ENCODE assay signal across 8 cellular contexts in genomic region chr17:4967539-4968165, GRCh38. TPM values are rescaled to one million over a fixed set of nuclear protein-coding genes. Genes with fewer than 3 reads are reported as not detected.
DNase-seq lines count a peak whose midpoint lies in the region; TF ChIP-seq lines count a peak whose summit lies in the region.

TSS of gene SPAG7 (minus strand) at chr17:4967817. CDS start at chr17:4967804, 13 bp downstream.

- H3K27ac ChIP-seq in H9 (ENCODE audit: insufficient read length, low read depth, low read length): peak within 1 kb of the TSS; percentile 71
- peak within 1 kb of the TSS; percentile 93 to 97 (median 94) for H3K27ac ChIP-seq in stomach

- peak within 1 kb of the TSS; percentile 64 to 74 (median 66) for H3K4me3 ChIP-seq in stomach

- H3K4me1 Mint-ChIP-seq in H9: peaks cover 27 to 29% of the 10 kb centered on the region in 2 experiments
- peaks cover 33% of the 10 kb centered on the region for H3K4me1 Mint-ChIP-seq in neural crest cell

- peak within 1 kb of the TSS; percentile 97 for H3K14ac ChIP-seq in H9 (ENCODE audit: insufficient read depth, low read length)

- H3K27me3 Mint-ChIP-seq in H9 (ENCODE audit: low read depth) (peaks cover 3% of the 10 kb centered on the region; the same call in 1 of the 2 replicates), neural crest cell (ENCODE audit: low read depth) (no peaks in the 10 kb centered on the region)

- intact Hi-C loops in stomach (cut with DNase I; ENCODE audit: low total_unique reads): no loop called here

- no peaks in the 10 kb centered on the region for H3K27me3 ChIP-seq in H9 (ENCODE audit: insufficient read depth, low read length)
- H3K27me3 ChIP-seq in stomach: no peaks in the 10 kb centered on the region

- H3K9ac ChIP-seq in ES-I3 (ENCODE audit: low read depth, low read length) (peak within 1 kb of the TSS; percentile 73), H9 (ENCODE audit: extremely low read depth, insufficient read length, low read length) (peak within 1 kb of the TSS; percentile 93)

- peak within 1 kb of the TSS; percentile 90 for H3K4me2 ChIP-seq in H9 (ENCODE audit: insufficient read depth, insufficient read length, low read length)

- peaks cover 2% of the 10 kb centered on the region; the same call in 1 of the 2 replicates for H3K79me2 ChIP-seq in H9 (ENCODE audit: insufficient read depth, low read length)

- no peaks in the 10 kb centered on the region for H4K20me1 ChIP-seq in H9 (ENCODE audit: control insufficient read depth, insufficient read depth, insufficient read length)

- H2AK5ac ChIP-seq in H9 (ENCODE audit: insufficient read length, low read length): no peak within 1 kb of the TSS

- peaks cover 23% of the 10 kb centered on the region for H3K23me2 ChIP-seq in H9 (ENCODE audit: insufficient read length, low read depth, low read length, poor library complexity, severe bottlenecking)

- no CpG with 5 or more reads among the region's 43 CpGs for WGBS in H9 (ENCODE audit: extremely low coverage, insufficient read length, low lambda C conversion rate)
- 0 to 1% (median 0%) methylated on average over 19 to 43 of the region's 43 CpGs for WGBS in stomach, 5 donors

- no peak within 1 kb of the TSS for H3T11ph ChIP-seq in H9 (ENCODE audit: low read length)

- no peak within 1 kb of the TSS for H3K56ac ChIP-seq in H9 (ENCODE audit: insufficient read length, low read depth, low read length)

- H3K23ac ChIP-seq in H9 (ENCODE audit: insufficient read length, low read depth, low read length): no peak within 1 kb of the TSS

- DNase-seq in H9: peak; percentile 98
- DNase-seq in M059J (ENCODE audit: low read depth): peak; percentile 89
- peak; percentile 97 for DNase-seq in SHP77 treated with DMSO at 0.1 percent for 48 hours (lab: John Stamatoyannopoulos, UW)
- DNase-seq in activated effector memory CD4-positive, alpha-beta T cell treated with anti-CD3 and anti-CD28 coated beads, Interleukin-2, amount 50 U/mL, for 16 hours: peak; percentile 97
- peak; percentile 96 for DNase-seq in fibroblast of the conjunctiva (ENCODE audit: low read depth)
- DNase-seq in neural crest cell (ENCODE audit: low read depth, low spot score): peak; percentile 94
- peak; percentile 96 for DNase-seq in stomach

- peak; percentile 9 for TF ChIP-seq EP300 in stomach (IDR thresholded peaks at IDR 0.05)

- H2BK120ac ChIP-seq in H9 (ENCODE audit: low read depth, low read length, poor library complexity, severe bottlenecking): no peak within 1 kb of the TSS

- H3K4me3 Mint-ChIP-seq in H9 (no peak within 1 kb of the TSS), neural crest cell (no peak within 1 kb of the TSS)

- H2BK12ac ChIP-seq in H9 (ENCODE audit: insufficient read length, low read depth, low read length): no peak within 1 kb of the TSS

- H3K9me3 Mint-ChIP-seq in H9: peaks cover 5 to 24% of the 10 kb centered on the region in 2 experiments; a peak in 4 of 5 replicates
- H3K9me3 Mint-ChIP-seq in neural crest cell: no peaks in the 10 kb centered on the region

- H2AFZ ChIP-seq in H9 (ENCODE audit: low read length): no peak within 1 kb of the TSS

- peak in 1 of 4 donors; percentile 43 for TF ChIP-seq POLR2A in stomach (IDR thresholded peaks at IDR 0.05)

- H3K4me1 ChIP-seq in ES-I3 (ENCODE audit: insufficient read depth, low read length) (peaks cover 11% of the 10 kb centered on the region), H9 (ENCODE audit: insufficient read depth, low read length) (peaks cover 7% of the 10 kb centered on the region; the same call in 1 of the 2 replicates), stomach (peaks cover 28 to 46% (median 39%) of the 10 kb centered on the region in 4 donors)

- H3K18ac ChIP-seq in H9 (ENCODE audit: insufficient read length, low read depth, low read length): peak within 1 kb of the TSS; percentile 97

- peak within 1 kb of the TSS in 2 of 3 experiments; percentile 23 to 85; a peak in 5 of 7 replicates for H3K27ac Mint-ChIP-seq in H9
- no peak within 1 kb of the TSS for H3K27ac Mint-ChIP-seq in neural crest cell (ENCODE audit: unreplicated experiment)

- no peak within 1 kb of the TSS for H2BK15ac ChIP-seq in H9 (ENCODE audit: low read depth, low read length)

- no peak within 1 kb of the TSS for H4K91ac ChIP-seq in H9 (ENCODE audit: insufficient read length, low read depth, low read length)

- peaks cover 2% of the 10 kb centered on the region for H3K79me1 ChIP-seq in H9 (ENCODE audit: insufficient read depth, low read depth, low read length, poor library complexity, severe bottlenecking)

- no peak within 1 kb of the TSS; the same call in 1 of the 2 replicates for H3K4ac ChIP-seq in H9 (ENCODE audit: low read depth, low read length)

- H3K36me3 Mint-ChIP-seq in H9 (ENCODE audit: insufficient read depth in 1 of 3, low read depth in 3 of 3) (peaks cover 33 to 45% (median 42%) of the 10 kb centered on the region in 3 experiments), neural crest cell (ENCODE audit: low read depth) (peaks cover 16% of the 10 kb centered on the region)

- H3K9me3 ChIP-seq in ES-I3 (ENCODE audit: control insufficient read depth, insufficient read depth, low read length) (no peaks in the 10 kb centered on the region), H9 (ENCODE audit: control insufficient read depth, low read depth, low read length) (no peaks in the 10 kb centered on the region), stomach (no peaks in the 10 kb centered on the region)

- TF ChIP-seq CTCF in H9 (conservative IDR thresholded peaks at IDR 0.05) (no peak), neural crest cell (conservative IDR thresholded peaks at IDR 0.05) (no peak), stomach (IDR thresholded peaks at IDR 0.05) (no peak)

- no peak within 1 kb of the TSS for H2BK20ac ChIP-seq in H9 (ENCODE audit: low read depth, low read length, poor library complexity, severe bottlenecking)

- H3K36me3 ChIP-seq in ES-I3 (ENCODE audit: insufficient read depth, low read length): peaks cover 5% of the 10 kb centered on the region
- H3K36me3 ChIP-seq in stomach: peaks cover 17 to 38% (median 36%) of the 10 kb centered on the region in 4 donors

- no peak within 1 kb of the TSS for H4K8ac ChIP-seq in H9 (replicated peaks; ENCODE audit: insufficient read length, low read depth, low read length)

- no peak within 1 kb of the TSS for H2BK5ac ChIP-seq in H9 (ENCODE audit: insufficient read length, low read length)

- peak within 1 kb of the TSS; percentile 40 for H4K5ac ChIP-seq in H9 (ENCODE audit: insufficient read length, low read depth, low read length)

RNA-seq across cellular contexts. Expression of gene SPAG7, which starts in this region (rescaled TPM):
- 102 and 105 TPM in 2 replicates for total RNA-seq in H9 (2021)
- 30.0 and 38.4 TPM in 2 replicates for total RNA-seq in M059J (2014; rRNA removed; shearing (Covaris generic))
- 76.9 and 78.9 TPM in 2 replicates for total RNA-seq in neural crest cell
- 100 to 1,000 TPM in 1 of 5 donors, 10 to 100 TPM in 4; 17.5 to 133 (median 51.8) TPM for total RNA-seq in stomach
- polyA plus RNA-seq in stomach: 10 to 100 TPM; 76.4 to 85.8 (median 78.5) TPM

Comparison
In these comparisons a context has a peak if more than half of its experiments do, and no peak if none do; other contexts are left out.
1. Peak in every context shown above with its lines: DNase-seq, H3K4me3 ChIP-seq and H3K27ac ChIP-seq.